3 cellular contexts compared by ENCODE assay signal in the genomic region with DNA sequence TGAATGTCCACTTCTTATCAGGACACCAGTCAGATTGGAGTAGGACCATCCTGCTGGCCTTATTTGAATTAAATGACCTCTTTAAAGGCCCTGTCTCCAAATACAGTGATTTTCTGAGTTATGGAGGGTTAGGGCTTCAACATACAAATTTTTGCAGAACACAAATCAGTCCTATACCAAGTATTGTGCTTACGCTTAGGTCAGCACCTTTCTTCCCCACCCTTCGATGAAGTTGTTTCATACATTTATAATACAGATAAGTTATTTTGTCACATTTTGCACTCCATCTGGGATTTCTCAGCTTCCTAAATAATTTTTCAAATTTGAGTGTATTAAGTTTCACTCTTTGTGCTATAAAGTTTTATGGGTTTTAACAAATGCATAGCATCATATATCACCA.
A peak's percentile ranks its signal among the peaks of the same experiment; 100 is the strongest.
TF ChIP-seq lines count a peak whose summit lies in the region.

No MANE protein-coding gene starts in this region.

TF ChIP-seq in HepG2, 621 proteins besides CTCF, POLR2A, EP300 and RAD21 (continues in another document):
- TF ChIP-seq, protein P1, sequence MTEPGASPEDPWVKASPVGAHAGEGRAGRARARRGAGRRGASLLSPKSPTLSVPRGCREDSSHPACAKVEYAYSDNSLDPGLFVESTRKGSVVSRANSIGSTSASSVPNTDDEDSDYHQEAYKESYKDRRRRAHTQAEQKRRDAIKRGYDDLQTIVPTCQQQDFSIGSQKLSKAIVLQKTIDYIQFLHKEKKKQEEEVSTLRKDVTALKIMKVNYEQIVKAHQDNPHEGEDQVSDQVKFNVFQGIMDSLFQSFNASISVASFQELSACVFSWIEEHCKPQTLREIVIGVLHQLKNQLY (CRISPR knock-in tag; IDR thresholded peaks at IDR 0.05) = no peak
- TF ChIP-seq MAFF (IDR thresholded peaks at IDR 0.05; ENCODE audit: low read depth, low read length) (peak; percentile 83), CC2D1A (CRISPR knock-in tag; IDR thresholded peaks at IDR 0.05) (no peak), ZSCAN21 (CRISPR knock-in tag; IDR thresholded peaks at IDR 0.05; ENCODE audit: borderline replicate concordance) (no peak), TAF15 (IDR thresholded peaks at IDR 0.05; ENCODE audit: low read depth, low read length, poor library complexity, severe bottlenecking) (no peak), ZNF776 (CRISPR knock-in tag; IDR thresholded peaks at IDR 0.05) (no peak), ZC3H4 (CRISPR knock-in tag; IDR thresholded peaks at IDR 0.05; ENCODE audit: borderline replicate concordance) (no peak), FOSL2 (CRISPR knock-in tag; IDR thresholded peaks at IDR 0.05) (no peak), MAFK (conservative IDR thresholded peaks at IDR 0.05 in 1 of 2, IDR thresholded peaks at IDR 0.05 in 1 of 2; ENCODE audit: low read length in 2 of 2) (peak; percentile 80 to 93), HNF4G (IDR thresholded peaks at IDR 0.05; ENCODE audit: borderline replicate concordance, low read depth, low read length) (no peak), HNF4G (CRISPR knock-in tag; IDR thresholded peaks at IDR 0.05; ENCODE audit: borderline replicate concordance, low read depth) (no peak), ELF4 (CRISPR knock-in tag; IDR thresholded peaks at IDR 0.05; ENCODE audit: borderline replicate concordance) (no peak), MTF2 (CRISPR knock-in tag; IDR thresholded peaks at IDR 0.05; ENCODE audit: borderline replicate concordance) (no peak), SIN3B (IDR thresholded peaks at IDR 0.05; ENCODE audit: low read length) (no peak), SALL1 (CRISPR knock-in tag; IDR thresholded peaks at IDR 0.05) (no peak)
- TF ChIP-seq, protein P2, sequence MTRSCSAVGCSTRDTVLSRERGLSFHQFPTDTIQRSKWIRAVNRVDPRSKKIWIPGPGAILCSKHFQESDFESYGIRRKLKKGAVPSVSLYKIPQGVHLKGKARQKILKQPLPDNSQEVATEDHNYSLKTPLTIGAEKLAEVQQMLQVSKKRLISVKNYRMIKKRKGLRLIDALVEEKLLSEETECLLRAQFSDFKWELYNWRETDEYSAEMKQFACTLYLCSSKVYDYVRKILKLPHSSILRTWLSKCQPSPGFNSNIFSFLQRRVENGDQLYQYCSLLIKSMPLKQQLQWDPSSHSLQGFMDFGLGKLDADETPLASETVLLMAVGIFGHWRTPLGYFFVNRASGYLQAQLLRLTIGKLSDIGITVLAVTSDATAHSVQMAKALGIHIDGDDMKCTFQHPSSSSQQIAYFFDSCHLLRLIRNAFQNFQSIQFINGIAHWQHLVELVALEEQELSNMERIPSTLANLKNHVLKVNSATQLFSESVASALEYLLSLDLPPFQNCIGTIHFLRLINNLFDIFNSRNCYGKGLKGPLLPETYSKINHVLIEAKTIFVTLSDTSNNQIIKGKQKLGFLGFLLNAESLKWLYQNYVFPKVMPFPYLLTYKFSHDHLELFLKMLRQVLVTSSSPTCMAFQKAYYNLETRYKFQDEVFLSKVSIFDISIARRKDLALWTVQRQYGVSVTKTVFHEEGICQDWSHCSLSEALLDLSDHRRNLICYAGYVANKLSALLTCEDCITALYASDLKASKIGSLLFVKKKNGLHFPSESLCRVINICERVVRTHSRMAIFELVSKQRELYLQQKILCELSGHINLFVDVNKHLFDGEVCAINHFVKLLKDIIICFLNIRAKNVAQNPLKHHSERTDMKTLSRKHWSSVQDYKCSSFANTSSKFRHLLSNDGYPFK (CRISPR knock-in tag; IDR thresholded peaks at IDR 0.05; ENCODE audit: borderline replicate concordance) = no peak
- TF ChIP-seq, protein P3, sequence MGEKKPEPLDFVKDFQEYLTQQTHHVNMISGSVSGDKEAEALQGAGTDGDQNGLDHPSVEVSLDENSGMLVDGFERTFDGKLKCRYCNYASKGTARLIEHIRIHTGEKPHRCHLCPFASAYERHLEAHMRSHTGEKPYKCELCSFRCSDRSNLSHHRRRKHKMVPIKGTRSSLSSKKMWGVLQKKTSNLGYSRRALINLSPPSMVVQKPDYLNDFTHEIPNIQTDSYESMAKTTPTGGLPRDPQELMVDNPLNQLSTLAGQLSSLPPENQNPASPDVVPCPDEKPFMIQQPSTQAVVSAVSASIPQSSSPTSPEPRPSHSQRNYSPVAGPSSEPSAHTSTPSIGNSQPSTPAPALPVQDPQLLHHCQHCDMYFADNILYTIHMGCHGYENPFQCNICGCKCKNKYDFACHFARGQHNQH (CRISPR knock-in tag; IDR thresholded peaks at IDR 0.05) = no peak

TF ChIP-seq in A549, 52 proteins besides CTCF, POLR2A, EP300 and RAD21:
- TF ChIP-seq MYC (IDR thresholded peaks at IDR 0.05; ENCODE audit: borderline replicate concordance, low read length) (no peak), MAFK (IDR thresholded peaks at IDR 0.05; ENCODE audit: partially characterized antibody) (peak; percentile 35)

TF ChIP-seq in IMR-90, 13 proteins besides CTCF, POLR2A, EP300 and RAD21:
- TF ChIP-seq RFX5 (IDR thresholded peaks at IDR 0.05; ENCODE audit: low read depth, low read length) (no peak), MAFK (IDR thresholded peaks at IDR 0.05; ENCODE audit: low read depth, low read length) (peak; percentile 81)
- TF ChIP-seq, protein P4, sequence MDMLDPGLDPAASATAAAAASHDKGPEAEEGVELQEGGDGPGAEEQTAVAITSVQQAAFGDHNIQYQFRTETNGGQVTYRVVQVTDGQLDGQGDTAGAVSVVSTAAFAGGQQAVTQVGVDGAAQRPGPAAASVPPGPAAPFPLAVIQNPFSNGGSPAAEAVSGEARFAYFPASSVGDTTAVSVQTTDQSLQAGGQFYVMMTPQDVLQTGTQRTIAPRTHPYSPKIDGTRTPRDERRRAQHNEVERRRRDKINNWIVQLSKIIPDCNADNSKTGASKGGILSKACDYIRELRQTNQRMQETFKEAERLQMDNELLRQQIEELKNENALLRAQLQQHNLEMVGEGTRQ (IDR thresholded peaks at IDR 0.05; ENCODE audit: low read depth, low read length) = no peak
- TF ChIP-seq, protein P5, sequence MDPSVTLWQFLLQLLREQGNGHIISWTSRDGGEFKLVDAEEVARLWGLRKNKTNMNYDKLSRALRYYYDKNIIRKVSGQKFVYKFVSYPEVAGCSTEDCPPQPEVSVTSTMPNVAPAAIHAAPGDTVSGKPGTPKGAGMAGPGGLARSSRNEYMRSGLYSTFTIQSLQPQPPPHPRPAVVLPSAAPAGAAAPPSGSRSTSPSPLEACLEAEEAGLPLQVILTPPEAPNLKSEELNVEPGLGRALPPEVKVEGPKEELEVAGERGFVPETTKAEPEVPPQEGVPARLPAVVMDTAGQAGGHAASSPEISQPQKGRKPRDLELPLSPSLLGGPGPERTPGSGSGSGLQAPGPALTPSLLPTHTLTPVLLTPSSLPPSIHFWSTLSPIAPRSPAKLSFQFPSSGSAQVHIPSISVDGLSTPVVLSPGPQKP (IDR thresholded peaks at IDR 0.05; ENCODE audit: borderline replicate concordance, low read depth, low read length) = no peak
TF ChIP-seq in IMR-90: peak in this region for 1.
